Comparison of ENCODE assay signal across 12 cellular contexts in genomic region chr11:43557553-43558031, GRCh38.
DNase-seq lines count a peak whose midpoint lies in the region; ATAC-seq, FAIRE-seq and TF ChIP-seq lines count a peak whose summit lies in the region.
"Had no signal": no experiment of that assay in that cellular context is flagged by ENCODE, and none has a peak within 500 bp of the region (broad histone marks: within the 10 kb centered on the region; RNA-seq: fewer than 3 reads in every experiment).

No MANE protein-coding gene starts in this region.

- intact Hi-C loops in body of pancreas (cut with DNase I) = no loop called here

- CTCF ChIA-PET in A549 (lab: Yijun Ruan, JAX) = interaction anchor here (0.9 to 3.3 kb wide), 7 partner anchors 11 to 294 kb away, joined by 3 to 28 read pairs (median 3); no protein-coding TSS in a partner anchor

- H3K9me3 Mint-ChIP-seq in HFFc6 (no peaks in the 10 kb centered on the region), astrocyte (ENCODE audit: unreplicated experiment) (no peaks in the 10 kb centered on the region)

- H3K4me2 ChIP-seq in A549 = peak overlapping the region; percentile 5; the same call in 2 of the 3 replicates
- no peak overlapping the region for H3K4me2 ChIP-seq in astrocyte (ENCODE audit: low read length)

- H3K4me1 Mint-ChIP-seq in HFFc6 (ENCODE audit: low read depth) (peaks cover 10% of the 10 kb centered on the region), astrocyte (ENCODE audit: low read depth, unreplicated experiment) (peaks cover 40% of the 10 kb centered on the region)

- FAIRE-seq in A549 (lab: Jason Lieb, UNC) = no peak
- no peak for FAIRE-seq in astrocyte (lab: Jason Lieb, UNC)
- FAIRE-seq: bronchial epithelial cell had no signal

- H3K4me3 ChIP-seq in A549 = no peak overlapping the region
- no peak overlapping the region for H3K4me3 ChIP-seq in astrocyte (ENCODE audit: insufficient read depth, low read depth, low read length)
- H3K4me3 ChIP-seq in iPS DF 6.9 (ENCODE audit: low read length) = peak overlapping the region; percentile 1; the same call in 1 of the 2 replicates
- H3K4me3 ChIP-seq in body of pancreas = no peak overlapping the region

- DNase-seq in A549 (ENCODE audit: low read depth in 1 of 2, low spot score in 1 of 2) (no peak), HFFc6 (no peak), astrocyte (ENCODE audit: low read depth) (no peak), iPS DF 6.9 (ENCODE audit: low read depth, low spot score) (no peak), NCI-H2081 (lab: John Stamatoyannopoulos, UW) (no peak), body of pancreas (no peak)
- DNase-seq: activated CD8-positive, alpha-beta memory T cell treated with anti-CD3 and anti-CD28 coated beads, Interleukin-2, amount 10 ng/mL, durations not matched to agents 7 days and 5 days; CD4-positive, CD25-positive, alpha-beta regulatory T cell; NCI-H2081 treated with DMSO at 0.1 percent for 48 hours had no signal

- H3K36me3 Mint-ChIP-seq in HFFc6 (ENCODE audit: low read depth) = no peaks in the 10 kb centered on the region
- H3K36me3 Mint-ChIP-seq in astrocyte (ENCODE audit: low read depth, unreplicated experiment) = peaks cover 2% of the 10 kb centered on the region
- H3K36me3 Mint-ChIP-seq: activated CD8-positive, alpha-beta memory T cell treated with anti-CD3 and anti-CD28 coated beads, Interleukin-2, amount 10 ng/mL, durations not matched to agents 7 days and 5 days; CD4-positive, CD25-positive, alpha-beta regulatory T cell had no signal

- H3K27me3 ChIP-seq in astrocyte (ENCODE audit: insufficient read depth, low read length) = peaks cover 76% of the 10 kb centered on the region
- H3K27me3 ChIP-seq in iPS DF 6.9 (ENCODE audit: control insufficient read depth, insufficient read depth, low read length) = no peaks in the 10 kb centered on the region; the same call in 1 of the 2 replicates
- peaks cover 0 to 13% of the 10 kb centered on the region in 2 donors for H3K27me3 ChIP-seq in body of pancreas

- no peak for TF ChIP-seq CTCF in A549 (IDR thresholded peaks at IDR 0.05)
- peak; percentile 50 for TF ChIP-seq CTCF in HFFc6 (IDR thresholded peaks at IDR 0.05)
- TF ChIP-seq CTCF in astrocyte (IDR thresholded peaks at IDR 0.05; ENCODE audit: insufficient read depth, low read depth, low read length) = peak; percentile 13
- peak in 2 of 7 experiments; percentile 10 to 22 for TF ChIP-seq CTCF in body of pancreas (IDR thresholded peaks at IDR 0.05)

- peak in 1 of 2 experiments; percentile 25; a peak in 1 of 5 replicates for TF ChIP-seq RAD21 in A549 (conservative IDR thresholded peaks at IDR 0.05 in 1 of 2, IDR thresholded peaks at IDR 0.05 in 1 of 2)

- no peaks in the 10 kb centered on the region for H4K20me1 ChIP-seq in astrocyte (ENCODE audit: insufficient read depth, low read length)

- peaks cover 15% of the 10 kb centered on the region; the same call in 2 of the 3 replicates for H3K4me1 ChIP-seq in A549
- no peaks in the 10 kb centered on the region for H3K4me1 ChIP-seq in astrocyte (ENCODE audit: insufficient read depth, low read length)
- H3K4me1 ChIP-seq in iPS DF 6.9 (ENCODE audit: control insufficient read depth, insufficient read depth, low read length) = peaks cover 9% of the 10 kb centered on the region
- peaks cover 22% of the 10 kb centered on the region for H3K4me1 ChIP-seq in body of pancreas

- no peaks in the 10 kb centered on the region for H3K36me3 ChIP-seq in astrocyte (ENCODE audit: insufficient read depth, low read length)
- no peaks in the 10 kb centered on the region for H3K36me3 ChIP-seq in iPS DF 6.9 (ENCODE audit: control insufficient read depth, insufficient read depth, low read length)
- no peaks in the 10 kb centered on the region for H3K36me3 ChIP-seq in body of pancreas (replicated peaks in 1 of 2; ENCODE audit: insufficient read depth in 1 of 2, low read depth in 2 of 2)

- no peak overlapping the region for H2AFZ ChIP-seq in astrocyte (ENCODE audit: low read depth, low read length)

- no peak overlapping the region for H3K4me3 Mint-ChIP-seq in HFFc6
- no peak overlapping the region for H3K4me3 Mint-ChIP-seq in astrocyte (ENCODE audit: unreplicated experiment)
- H3K4me3 Mint-ChIP-seq: activated CD8-positive, alpha-beta memory T cell treated with anti-CD3 and anti-CD28 coated beads, Interleukin-2, amount 10 ng/mL, durations not matched to agents 7 days and 5 days had no signal

- peak in 1 of 2 experiments; percentile 61; a peak in 3 of 6 replicates for ATAC-seq in A549
- ATAC-seq in esophagus mucosa = no peak
- ATAC-seq in GM18867 (IDR thresholded peaks at IDR 0.05; ENCODE audit: unreplicated experiment) = no peak
- ATAC-seq in body of pancreas = no peak
- ATAC-seq: activated CD8-positive, alpha-beta memory T cell treated with anti-CD3 and anti-CD28 coated beads, Interleukin-2, amount 10 ng/mL, durations not matched to agents 7 days and 5 days had no signal

- H3K27me3 Mint-ChIP-seq in HFFc6 (ENCODE audit: insufficient read depth) = peaks cover 47% of the 10 kb centered on the region
- peaks cover 27% of the 10 kb centered on the region for H3K27me3 Mint-ChIP-seq in astrocyte (ENCODE audit: low read depth, unreplicated experiment)

- 14% methylated on average over 12 of the region's 12 CpGs for WGBS in A549 (ENCODE audit: missing lambda C conversion rate)
- WGBS in iPS DF 6.9 (ENCODE audit: insufficient coverage, insufficient read length) = no CpG with 5 or more reads among the region's 12 CpGs
- 2 to 7% methylated on average over 12 of the region's 12 CpGs for WGBS in body of pancreas, 2 donors

- POLR2A ChIA-PET in A549 (lab: Yijun Ruan, JAX) = no interaction called here

- no peaks in the 10 kb centered on the region for H3K9me3 ChIP-seq in A549
- H3K9me3 ChIP-seq in astrocyte (ENCODE audit: insufficient read depth, low read depth, low read length) = no peaks in the 10 kb centered on the region
- no peaks in the 10 kb centered on the region for H3K9me3 ChIP-seq in iPS DF 6.9 (ENCODE audit: control insufficient read depth, insufficient read depth, low read length)
- H3K9me3 ChIP-seq in body of pancreas = no peaks in the 10 kb centered on the region

- no peak overlapping the region for H3K27ac ChIP-seq in A549
- H3K27ac ChIP-seq in astrocyte (ENCODE audit: low read depth, low read length) = no peak overlapping the region
- no peak overlapping the region for H3K27ac ChIP-seq in iPS DF 6.9 (ENCODE audit: low read length)
- H3K27ac ChIP-seq in body of pancreas = no peak overlapping the region

- H3K9ac ChIP-seq in astrocyte (ENCODE audit: low read length) = no peak overlapping the region

- H3K27ac Mint-ChIP-seq in HFFc6 = no peak overlapping the region
- no peak overlapping the region for H3K27ac Mint-ChIP-seq in astrocyte (ENCODE audit: unreplicated experiment)
- H3K27ac Mint-ChIP-seq: activated CD8-positive, alpha-beta memory T cell treated with anti-CD3 and anti-CD28 coated beads, Interleukin-2, amount 10 ng/mL, durations not matched to agents 7 days and 5 days had no signal

- no peak for TF ChIP-seq EP300 in A549 (IDR thresholded peaks at IDR 0.05)

- no peaks in the 10 kb centered on the region for H3K79me2 ChIP-seq in astrocyte (ENCODE audit: insufficient read depth, low read length)

- TF ChIP-seq POLR2A in A549 (IDR thresholded peaks at IDR 0.05; ENCODE audit: low read length) (no peak), body of pancreas (IDR thresholded peaks at IDR 0.05) (no peak)

TF ChIP-seq in A549, 52 proteins besides CTCF, POLR2A, EP300 and RAD21:
- TF ChIP-seq BCL3 (IDR thresholded peaks at IDR 0.05) (no peak), MAX (IDR thresholded peaks at IDR 0.05) (no peak), KDM5A (IDR thresholded peaks at IDR 0.05) (no peak), MAFK (IDR thresholded peaks at IDR 0.05; ENCODE audit: partially characterized antibody) (no peak), CHD2 (IDR thresholded peaks at IDR 0.05; ENCODE audit: low read length, partially characterized antibody) (no peak), HOXB13 (CRISPR knock-in tag; IDR thresholded peaks at IDR 0.05; ENCODE audit: low read depth) (no peak), JUN (IDR thresholded peaks at IDR 0.05) (no peak), PHF8 (IDR thresholded peaks at IDR 0.05; ENCODE audit: borderline replicate concordance, low read depth) (no peak), E2F6 (IDR thresholded peaks at IDR 0.05; ENCODE audit: borderline replicate concordance, low read depth) (no peak), FOSL2 (IDR thresholded peaks at IDR 0.05) (no peak), FOSL2 (CRISPR knock-in tag; IDR thresholded peaks at IDR 0.05) (no peak)
